Comparison of ENCODE assay signal across 15 cellular contexts in genomic region chr11:104484784-104485554, GRCh38.
"Had no signal": no experiment of that assay in that cellular context is flagged by ENCODE, and none has a peak within 500 bp of the region (broad histone marks: within the 10 kb centered on the region; RNA-seq: fewer than 3 reads in every experiment).

No MANE protein-coding gene starts in this region.

- H3K4me1 Mint-ChIP-seq: activated naive CD8-positive, alpha-beta T cell treated with anti-CD3 and anti-CD28 coated beads, Interleukin-2, amount 50 U/mL, for 24 hours; activated T-helper 17 cell treated with anti-CD3 and anti-CD28 coated beads, Interleukin-2, amount 50 U/mL, for 72 hours; stimulated activated memory B cell treated with anti-CD40 and anti-IgM and Interleukin-4, amounts not matched to agents 10 μg/mL and 1 μg/mL and 100 μg/mL, for 72 hours had no signal

- H3K36me3 Mint-ChIP-seq: stimulated activated memory B cell treated with anti-CD40 and anti-IgM and Interleukin-4, amounts not matched to agents 10 μg/mL and 1 μg/mL and 100 μg/mL, for 72 hours had no signal

- H3K27me3 ChIP-seq: ascending aorta, dorsolateral prefrontal cortex had no signal

- H3K4me1 ChIP-seq: ascending aorta had no signal

- H3K27ac Mint-ChIP-seq: activated naive CD4-positive, alpha-beta T cell treated with anti-CD3 and anti-CD28 coated beads for 36 hours; activated naive CD8-positive, alpha-beta T cell treated with anti-CD3 and anti-CD28 coated beads, Interleukin-2, amount 50 U/mL, for 24 hours; activated T-helper 17 cell treated with anti-CD3 and anti-CD28 coated beads, Interleukin-2, amount 50 U/mL, for 72 hours; natural killer cell treated with Interleukin-12 subunit alpha and Interleukin-12 subunit beta and Interleukin-15 and Interleukin-18, amount 100 ng/mL, for 72 hours; stimulated activated memory B cell treated with anti-CD40 and anti-IgM and Interleukin-4, amounts not matched to agents 10 μg/mL and 1 μg/mL and 100 μg/mL, for 72 hours had no signal

- ATAC-seq: activated naive CD8-positive, alpha-beta T cell treated with anti-CD3 and anti-CD28 coated beads, Interleukin-2, amount 50 U/mL, for 24 hours; activated T-helper 17 cell treated with anti-CD3 and anti-CD28 coated beads, Interleukin-2, amount 50 U/mL, for 72 hours; mucosa of descending colon; natural killer cell treated with Interleukin-12 subunit alpha and Interleukin-12 subunit beta and Interleukin-15 and Interleukin-18, amount 100 ng/mL, for 72 hours; stimulated activated memory B cell treated with anti-CD40 and anti-IgM and Interleukin-4, amounts not matched to agents 10 μg/mL and 1 μg/mL and 100 μg/mL, for 72 hours had no signal

- DNase-seq: activated CD4-positive, alpha-beta T cell treated with anti-CD3 and anti-CD28 coated beads, Interleukin-2, amount 50 U/mL, for 48 hours; activated naive CD4-positive, alpha-beta T cell treated with anti-CD3 and anti-CD28 coated beads for 36 hours; activated naive CD8-positive, alpha-beta T cell treated with anti-CD3 and anti-CD28 coated beads, Interleukin-2, amount 50 U/mL, for 24 hours; dorsolateral prefrontal cortex; islet precursor cell; mucosa of descending colon; stimulated activated CD4-positive, alpha-beta T cell treated with anti-CD3 and anti-CD28 coated beads, Interleukin-2, amount 100 ng/mL, for 48 hours; T-helper 1 cell; T1000; WERI-Rb-1 had no signal

- H3K27me3 Mint-ChIP-seq: activated naive CD8-positive, alpha-beta T cell treated with anti-CD3 and anti-CD28 coated beads, Interleukin-2, amount 50 U/mL, for 24 hours; natural killer cell treated with Interleukin-12 subunit alpha and Interleukin-12 subunit beta and Interleukin-15 and Interleukin-18, amount 100 ng/mL, for 72 hours; stimulated activated memory B cell treated with anti-CD40 and anti-IgM and Interleukin-4, amounts not matched to agents 10 μg/mL and 1 μg/mL and 100 μg/mL, for 72 hours had no signal

- H3K4me3 Mint-ChIP-seq: activated naive CD4-positive, alpha-beta T cell treated with anti-CD3 and anti-CD28 coated beads for 36 hours; activated naive CD8-positive, alpha-beta T cell treated with anti-CD3 and anti-CD28 coated beads, Interleukin-2, amount 50 U/mL, for 24 hours; activated T-helper 17 cell treated with anti-CD3 and anti-CD28 coated beads, Interleukin-2, amount 50 U/mL, for 72 hours; natural killer cell treated with Interleukin-12 subunit alpha and Interleukin-12 subunit beta and Interleukin-15 and Interleukin-18, amount 100 ng/mL, for 72 hours; stimulated activated memory B cell treated with anti-CD40 and anti-IgM and Interleukin-4, amounts not matched to agents 10 μg/mL and 1 μg/mL and 100 μg/mL, for 72 hours had no signal

- H3K4me3 ChIP-seq: ascending aorta, dorsolateral prefrontal cortex, lung, mucosa of descending colon had no signal

- H3K36me3 ChIP-seq: ascending aorta, WERI-Rb-1 had no signal

- H3K27ac ChIP-seq: ascending aorta, dorsolateral prefrontal cortex, WERI-Rb-1 had no signal
